In the genomic region with DNA sequence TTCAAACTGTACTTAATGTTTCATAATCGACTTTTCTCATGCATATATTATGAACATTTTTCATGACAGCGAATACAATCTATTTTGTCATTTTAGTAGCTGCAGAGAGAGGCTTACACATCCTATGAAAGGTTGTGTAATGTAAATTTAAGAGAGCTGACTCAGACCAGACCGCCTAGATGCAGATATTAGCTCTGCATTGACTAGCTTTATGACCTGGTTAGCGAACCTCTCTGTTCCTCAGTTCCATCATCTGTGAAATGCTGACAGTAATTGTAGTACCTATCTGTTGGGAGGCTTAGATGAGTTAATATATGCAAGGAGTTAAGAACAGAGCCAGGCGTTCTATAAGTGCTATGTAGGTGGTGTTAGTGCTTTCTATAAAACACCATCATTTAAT, we compare ENCODE assay signal across 15 cellular contexts.
DNase-seq lines count a peak whose midpoint lies in the region; ATAC-seq lines count a peak whose summit lies in the region.
"Had no signal": no experiment of that assay in that cellular context is flagged by ENCODE, and none has a peak within 500 bp of the region (broad histone marks: within the 10 kb centered on the region; RNA-seq: fewer than 3 reads in every experiment).

No MANE protein-coding gene starts in this region.

- no peak overlapping the region for H3K4me3 Mint-ChIP-seq in stimulated activated naive CD8-positive, alpha-beta T cell treated with anti-CD3 and anti-CD28 coated beads, Interleukin-15, Interleukin-2, amounts not matched to agents 100 ng/mL and 50 ng/mL, for 24 hours
- H3K4me3 Mint-ChIP-seq: CD8-positive, alpha-beta memory T cell; HFFc6 had no signal

- intact Hi-C loops in left cardiac atrium (cut with DNase I), result no loop called here

- H3K36me3 Mint-ChIP-seq in stimulated activated naive CD8-positive, alpha-beta T cell treated with anti-CD3 and anti-CD28 coated beads, Interleukin-15, Interleukin-2, amounts not matched to agents 100 ng/mL and 50 ng/mL, for 24 hours (ENCODE audit: low read depth), result no peaks in the 10 kb centered on the region

- H3K9me3 Mint-ChIP-seq in stimulated activated naive CD8-positive, alpha-beta T cell treated with anti-CD3 and anti-CD28 coated beads, Interleukin-15, Interleukin-2, amounts not matched to agents 100 ng/mL and 50 ng/mL, for 24 hours, result no peaks in the 10 kb centered on the region
- H3K9me3 Mint-ChIP-seq: CD8-positive, alpha-beta memory T cell; HFFc6 had no signal

- H3K4me1 Mint-ChIP-seq in stimulated activated naive CD8-positive, alpha-beta T cell treated with anti-CD3 and anti-CD28 coated beads, Interleukin-15, Interleukin-2, amounts not matched to agents 100 ng/mL and 50 ng/mL, for 24 hours (ENCODE audit: low read depth), result peaks cover 45% of the 10 kb centered on the region

- peak; percentile 76 to 90 for ATAC-seq in activated CD4-positive, CD25-positive, alpha-beta regulatory T cell treated with anti-CD3 and anti-CD28 coated beads, Interleukin-2, amount 50 U/mL, for 24 hours
- no peak for ATAC-seq in stimulated activated naive CD8-positive, alpha-beta T cell treated with anti-CD3 and anti-CD28 coated beads, Interleukin-15, Interleukin-2, amounts not matched to agents 100 U/mL and 50 U/mL, for 24 hours
- no peak for ATAC-seq in left cardiac atrium

- H3K27me3 Mint-ChIP-seq in stimulated activated naive CD8-positive, alpha-beta T cell treated with anti-CD3 and anti-CD28 coated beads, Interleukin-15, Interleukin-2, amounts not matched to agents 100 ng/mL and 50 ng/mL, for 24 hours, result no peaks in the 10 kb centered on the region
- H3K27me3 Mint-ChIP-seq: CD8-positive, alpha-beta memory T cell had no signal

- peak overlapping the region; percentile 40 for H3K27ac Mint-ChIP-seq in stimulated activated naive CD8-positive, alpha-beta T cell treated with anti-CD3 and anti-CD28 coated beads, Interleukin-15, Interleukin-2, amounts not matched to agents 100 ng/mL and 50 ng/mL, for 24 hours
- H3K27ac Mint-ChIP-seq: CD8-positive, alpha-beta memory T cell; HFFc6 had no signal

- no peak for DNase-seq in activated CD4-positive, CD25-positive, alpha-beta regulatory T cell (lab: John Stamatoyannopoulos, UW)
- no peak for DNase-seq in stimulated activated naive CD8-positive, alpha-beta T cell treated with anti-CD3 and anti-CD28 coated beads, Interleukin-15, Interleukin-2, amounts not matched to agents 100 U/mL and 50 U/mL, for 24 hours
- DNase-seq in putamen (ENCODE audit: low spot score) (peak; percentile 65), left cardiac atrium (no peak), retina (no peak)
- DNase-seq: 8988T; AML-193; Caco-2; CD8-positive, alpha-beta memory T cell; DND-41; GDM1; HCEC 1CT; HFFc6 had no signal

Comparison
In these comparisons a context has a peak if more than half of its experiments do, and no peak if none do; other contexts are left out.
1. ATAC-seq: peak in activated CD4-positive, CD25-positive, alpha-beta regulatory T cell treated with anti-CD3 and anti-CD28 coated beads, Interleukin-2, amount 50 U/mL, for 24 hours (2 of 2); none in stimulated activated naive CD8-positive, alpha-beta T cell treated with anti-CD3 and anti-CD28 coated beads, Interleukin-15, Interleukin-2, amounts not matched to agents 100 U/mL and 50 U/mL, for 24 hours (single experiment) and left cardiac atrium (0 of 2).